Comparison of ENCODE assay signal across 8 cellular contexts in the genomic region with DNA sequence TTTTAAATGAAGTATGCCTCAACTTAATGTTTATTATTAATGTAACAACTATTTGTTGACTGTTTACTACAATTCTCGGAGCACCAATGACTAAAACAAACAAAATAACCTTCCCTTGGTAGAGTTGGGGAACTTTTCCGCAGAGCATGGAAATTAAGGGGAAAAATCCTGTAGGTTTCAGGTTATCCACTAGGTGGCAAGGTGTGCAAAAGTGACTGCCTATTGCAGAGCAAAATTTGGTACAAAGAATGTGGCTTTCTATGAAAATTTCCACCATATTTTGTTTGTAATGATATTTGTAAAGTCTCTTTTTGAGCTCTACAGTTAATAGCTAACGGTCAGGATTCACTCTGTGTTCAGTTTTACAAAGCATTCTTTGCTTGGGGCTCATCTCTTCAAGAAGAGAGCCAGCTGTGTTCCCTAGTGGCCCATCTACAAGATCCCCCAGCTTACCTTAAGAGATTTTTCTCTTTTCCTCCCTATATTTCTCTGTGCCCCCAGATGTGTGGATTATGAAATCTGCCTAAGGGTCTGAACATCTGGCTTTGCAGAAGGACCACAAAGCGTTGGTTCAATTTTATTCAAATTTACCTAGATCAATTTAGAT.
DNase-seq lines count a peak whose midpoint lies in the region; ATAC-seq and TF ChIP-seq lines count a peak whose summit lies in the region.

No MANE protein-coding gene starts in this region.

- no peak for TF ChIP-seq EP300 in Ishikawa (IDR thresholded peaks at IDR 0.05; ENCODE audit: borderline replicate concordance)

- no peak overlapping the region for H3K4me3 ChIP-seq in body of pancreas
- H3K4me3 ChIP-seq in naive thymus-derived CD4-positive, alpha-beta T cell (ENCODE audit: low read length) = no peak overlapping the region

- H3K36me3 ChIP-seq in body of pancreas (replicated peaks in 1 of 2; ENCODE audit: insufficient read depth in 1 of 2, low read depth in 2 of 2) = no peaks in the 10 kb centered on the region
- no peaks in the 10 kb centered on the region for H3K36me3 ChIP-seq in naive thymus-derived CD4-positive, alpha-beta T cell (ENCODE audit: control insufficient read depth in 2 of 3, insufficient read depth in 3 of 3, low read length in 3 of 3)

- H3K9me3 ChIP-seq in body of pancreas = no peaks in the 10 kb centered on the region
- H3K9me3 ChIP-seq in naive thymus-derived CD4-positive, alpha-beta T cell (ENCODE audit: control insufficient read depth in 2 of 3, low read length in 3 of 3) = no peaks in the 10 kb centered on the region

- H3K9me3 Mint-ChIP-seq in naive thymus-derived CD4-positive, alpha-beta T cell = peaks cover 0 to under 1% (median 0%) of the 10 kb centered on the region in 11 donors
- H3K9me3 Mint-ChIP-seq in activated T-cell treated with anti-CD3 and anti-CD28 coated beads, Interleukin-2, amount 50 U/mL, for 24 hours = no peaks in the 10 kb centered on the region

- POLR2A ChIA-PET in naive thymus-derived CD4-positive, alpha-beta T cell (lab: Charles Lee) = no interaction called here

- 16 to 20% methylated on average over 4 of the region's 4 CpGs for WGBS in body of pancreas, 2 donors

- TF ChIP-seq POLR2A in body of pancreas (IDR thresholded peaks at IDR 0.05) = no peak

- peak; percentile 59 for TF ChIP-seq RAD21 in Ishikawa (IDR thresholded peaks at IDR 0.05; ENCODE audit: low read depth)

- ATAC-seq in GM21529 (IDR thresholded peaks at IDR 0.05; ENCODE audit: unreplicated experiment) (peak; percentile 73), body of pancreas (peak; percentile 66)
- ATAC-seq in naive thymus-derived CD4-positive, alpha-beta T cell = peak; percentile 64

- TF ChIP-seq CTCF in body of pancreas (IDR thresholded peaks at IDR 0.05) = peak; percentile 41 to 72 (median 66)

- H3K27me3 Mint-ChIP-seq in naive thymus-derived CD4-positive, alpha-beta T cell = peaks cover 43 to 69% (median 63%) of the 10 kb centered on the region in 5 donors
- peaks cover 57% of the 10 kb centered on the region for H3K27me3 Mint-ChIP-seq in activated T-cell treated with anti-CD3 and anti-CD28 coated beads, Interleukin-2, amount 50 U/mL, for 24 hours

- CTCF ChIA-PET in naive thymus-derived CD4-positive, alpha-beta T cell (lab: Charles Lee) = interaction anchor here (0.6 to 1.9 kb wide), 5 partner anchors 10 to 829 kb away, joined by 3 to 6 read pairs (median 5); no protein-coding TSS in a partner anchor

- intact Hi-C loops in body of pancreas (cut with DNase I) = no loop called here
- intact Hi-C loops in naive thymus-derived CD4-positive, alpha-beta T cell (cut with micrococcal nuclease) = loop anchor here (1.0 to 5.0 kb wide), 5 partner anchors 60 to 410 kb away; a partner anchor contains a TSS

- H3K4me3 Mint-ChIP-seq in naive thymus-derived CD4-positive, alpha-beta T cell = no peak overlapping the region
- no peak overlapping the region for H3K4me3 Mint-ChIP-seq in activated T-cell treated with anti-CD3 and anti-CD28 coated beads, Interleukin-2, amount 50 U/mL, for 24 hours

- H3K36me3 Mint-ChIP-seq in naive thymus-derived CD4-positive, alpha-beta T cell = no peaks in the 10 kb centered on the region
- H3K36me3 Mint-ChIP-seq in activated T-cell treated with anti-CD3 and anti-CD28 coated beads, Interleukin-2, amount 50 U/mL, for 24 hours (ENCODE audit: low read depth) = no peaks in the 10 kb centered on the region

- H3K4me1 ChIP-seq in body of pancreas = peaks cover 11% of the 10 kb centered on the region
- H3K4me1 ChIP-seq in naive thymus-derived CD4-positive, alpha-beta T cell (ENCODE audit: control insufficient read depth in 2 of 2, insufficient read depth in 2 of 2, low read length in 2 of 2) = peaks cover 5% of the 10 kb centered on the region in 2 donors

- H3K27ac ChIP-seq in body of pancreas = no peak overlapping the region
- H3K27ac ChIP-seq in naive thymus-derived CD4-positive, alpha-beta T cell (ENCODE audit: low read depth, low read length) = no peak overlapping the region

- H3K27me3 ChIP-seq in body of pancreas = peaks cover 0 to 12% of the 10 kb centered on the region in 2 donors
- H3K27me3 ChIP-seq in naive thymus-derived CD4-positive, alpha-beta T cell (ENCODE audit: control insufficient read depth in 2 of 2, insufficient read depth in 2 of 2, low read length in 2 of 2) = peaks cover 0 to 15% of the 10 kb centered on the region in 2 donors

- peak; percentile 38 for DNase-seq in SKM-1 treated with dmso at 0.1 percent for 144 hours (lab: John Stamatoyannopoulos, UW; ENCODE audit: unreplicated experiment)
- no peak for DNase-seq in SKM-1 (lab: John Stamatoyannopoulos, UW; ENCODE audit: unreplicated experiment)
- DNase-seq in body of pancreas = peak in 1 of 4 donors; percentile 16
- peak in 3 of 9 donors; percentile 22 to 33 (median 25) for DNase-seq in naive thymus-derived CD4-positive, alpha-beta T cell
- no peak for DNase-seq in NCI-H1417 treated with DMSO at 0.1 percent for 48 hours (lab: John Stamatoyannopoulos, UW)
- DNase-seq in activated T-cell treated with anti-CD3 and anti-CD28 coated beads, Interleukin-2, amount 50 U/mL, for 24 hours = no peak

- peaks cover 7 to 11% (median 8%) of the 10 kb centered on the region in 7 donors for H3K4me1 Mint-ChIP-seq in naive thymus-derived CD4-positive, alpha-beta T cell
- peaks cover 14% of the 10 kb centered on the region for H3K4me1 Mint-ChIP-seq in activated T-cell treated with anti-CD3 and anti-CD28 coated beads, Interleukin-2, amount 50 U/mL, for 24 hours (ENCODE audit: low read depth)

- no peak overlapping the region for H3K27ac Mint-ChIP-seq in naive thymus-derived CD4-positive, alpha-beta T cell
- H3K27ac Mint-ChIP-seq in activated T-cell treated with anti-CD3 and anti-CD28 coated beads, Interleukin-2, amount 50 U/mL, for 24 hours = no peak overlapping the region

TF ChIP-seq in Ishikawa, 13 proteins besides CTCF, POLR2A, EP300 and RAD21:
- TF ChIP-seq, protein P1, sequence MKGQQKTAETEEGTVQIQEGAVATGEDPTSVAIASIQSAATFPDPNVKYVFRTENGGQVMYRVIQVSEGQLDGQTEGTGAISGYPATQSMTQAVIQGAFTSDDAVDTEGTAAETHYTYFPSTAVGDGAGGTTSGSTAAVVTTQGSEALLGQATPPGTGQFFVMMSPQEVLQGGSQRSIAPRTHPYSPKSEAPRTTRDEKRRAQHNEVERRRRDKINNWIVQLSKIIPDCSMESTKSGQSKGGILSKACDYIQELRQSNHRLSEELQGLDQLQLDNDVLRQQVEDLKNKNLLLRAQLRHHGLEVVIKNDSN (IDR thresholded peaks at IDR 0.05) = no peak
- TF ChIP-seq TCF12 (IDR thresholded peaks at IDR 0.05; ENCODE audit: low read depth) (no peak), ZBTB7A (IDR thresholded peaks at IDR 0.05; ENCODE audit: low read depth) (no peak), CEBPB (IDR thresholded peaks at IDR 0.05) (no peak), NFIC (IDR thresholded peaks at IDR 0.05) (no peak), TEAD4 (IDR thresholded peaks at IDR 0.05) (no peak), YY1 (IDR thresholded peaks at IDR 0.05; ENCODE audit: low read depth) (no peak)
- TF ChIP-seq, protein P2, sequence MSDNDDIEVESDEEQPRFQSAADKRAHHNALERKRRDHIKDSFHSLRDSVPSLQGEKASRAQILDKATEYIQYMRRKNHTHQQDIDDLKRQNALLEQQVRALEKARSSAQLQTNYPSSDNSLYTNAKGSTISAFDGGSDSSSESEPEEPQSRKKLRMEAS (IDR thresholded peaks at IDR 0.05) = no peak
